Comparison of ENCODE assay signal across 11 cellular contexts in the genomic region with DNA sequence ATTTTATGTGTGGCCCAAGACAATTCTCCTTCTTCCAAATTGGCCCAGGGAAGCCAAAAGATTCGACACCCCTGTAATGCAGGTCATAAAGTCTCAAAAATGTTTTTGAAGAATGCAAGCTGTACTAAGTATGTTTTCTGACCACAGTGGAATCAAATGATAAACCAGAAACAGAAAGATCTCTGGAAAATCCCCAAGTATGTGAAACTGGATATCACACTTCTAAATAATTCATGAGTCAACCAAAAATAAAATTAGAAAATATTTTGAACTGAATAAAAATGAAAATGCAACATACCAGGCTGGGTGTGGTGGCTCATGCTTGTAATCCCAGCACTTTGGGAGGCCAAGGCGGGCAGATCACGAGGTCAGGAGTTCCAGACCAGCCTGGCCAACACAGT. TPM values are rescaled to one million over a fixed set of nuclear protein-coding genes. Genes with fewer than 3 reads are reported as not detected.
A peak's percentile ranks its signal among the peaks of the same experiment; 100 is the strongest.
DNase-seq lines count a peak whose midpoint lies in the region; ATAC-seq, FAIRE-seq and TF ChIP-seq lines count a peak whose summit lies in the region.
"Had no signal": no experiment of that assay in that cellular context is flagged by ENCODE, and none has a peak within 500 bp of the region (broad histone marks: within the 10 kb centered on the region; RNA-seq: fewer than 3 reads in every experiment).

No MANE protein-coding gene starts in this region.

- peaks cover 2% of the 10 kb centered on the region for H3K4me1 Mint-ChIP-seq in astrocyte (ENCODE audit: low read depth, unreplicated experiment)
- H3K4me1 Mint-ChIP-seq in MCF 10A (ENCODE audit: insufficient read depth, unreplicated experiment) = peaks cover 25% of the 10 kb centered on the region

- POLR2A ChIA-PET in MCF 10A (lab: Yijun Ruan, JAX) = interaction anchor here (1.2 kb wide), 1 partner anchor 32 kb away, joined by 5 read pairs; no protein-coding TSS in a partner anchor

- H3K27ac Mint-ChIP-seq in astrocyte (ENCODE audit: unreplicated experiment) (no peak overlapping the region), MCF 10A (ENCODE audit: low read depth, unreplicated experiment) (no peak overlapping the region)
- H3K27ac Mint-ChIP-seq: CD8-positive, alpha-beta T cell had no signal

- no peak for FAIRE-seq in astrocyte (lab: Jason Lieb, UNC)

- no peaks in the 10 kb centered on the region for H3K27me3 ChIP-seq in astrocyte (ENCODE audit: insufficient read depth, low read length)
- H3K27me3 ChIP-seq in lower lobe of right lung (ENCODE audit: low read depth) = no peaks in the 10 kb centered on the region

- H3K4me3 Mint-ChIP-seq in astrocyte (ENCODE audit: unreplicated experiment) (no peak overlapping the region), MCF 10A (ENCODE audit: unreplicated experiment) (no peak overlapping the region)
- H3K4me3 Mint-ChIP-seq: CD8-positive, alpha-beta T cell had no signal

- H3K9me3 Mint-ChIP-seq in astrocyte (ENCODE audit: unreplicated experiment) = peaks cover 10% of the 10 kb centered on the region
- H3K9me3 Mint-ChIP-seq in MCF 10A (ENCODE audit: unreplicated experiment) = peaks cover 10% of the 10 kb centered on the region
- H3K9me3 Mint-ChIP-seq: CD8-positive, alpha-beta T cell had no signal

- CTCF ChIA-PET in MCF 10A (lab: Yijun Ruan, JAX) = no interaction called here

- H3K4me2 ChIP-seq in astrocyte (ENCODE audit: low read length) = no peak overlapping the region

- no peaks in the 10 kb centered on the region for H3K36me3 Mint-ChIP-seq in astrocyte (ENCODE audit: low read depth, unreplicated experiment)
- H3K36me3 Mint-ChIP-seq in MCF 10A (ENCODE audit: insufficient read depth, unreplicated experiment) = no peaks in the 10 kb centered on the region
- H3K36me3 Mint-ChIP-seq: CD8-positive, alpha-beta T cell had no signal

- H3K27me3 Mint-ChIP-seq in astrocyte (ENCODE audit: low read depth, unreplicated experiment) = peaks cover 18% of the 10 kb centered on the region
- no peaks in the 10 kb centered on the region for H3K27me3 Mint-ChIP-seq in MCF 10A (ENCODE audit: insufficient read depth, unreplicated experiment)

- intact Hi-C loops in lower lobe of right lung (cut with DNase I) = no loop called here
- intact Hi-C loops in MCF 10A (cut with micrococcal nuclease) = no loop called here

- TF ChIP-seq CTCF in AG09309 (IDR thresholded peaks at IDR 0.05; ENCODE audit: control insufficient read depth, insufficient read depth, low read depth, low read length, missing control alignments) (no peak), HFF-Myc (IDR thresholded peaks at IDR 0.05; ENCODE audit: low read depth, low read length, missing control alignments) (no peak), astrocyte (IDR thresholded peaks at IDR 0.05; ENCODE audit: insufficient read depth, low read depth, low read length) (no peak), lower lobe of right lung (IDR thresholded peaks at IDR 0.05) (no peak), MCF 10A (IDR thresholded peaks at IDR 0.05; ENCODE audit: unreplicated experiment) (no peak)

- no peak overlapping the region for H3K4me3 ChIP-seq in AG09309 (ENCODE audit: control insufficient read depth, low read depth, low read length)
- no peak overlapping the region for H3K4me3 ChIP-seq in HFF-Myc (replicated peaks; ENCODE audit: low read depth, low read length)
- no peak overlapping the region for H3K4me3 ChIP-seq in astrocyte (ENCODE audit: insufficient read depth, low read depth, low read length)
- H3K4me3 ChIP-seq in lower lobe of right lung = no peak overlapping the region

- H3K79me2 ChIP-seq in astrocyte (ENCODE audit: insufficient read depth, low read length) = no peaks in the 10 kb centered on the region

- H3K27ac ChIP-seq in astrocyte (ENCODE audit: low read depth, low read length) (no peak overlapping the region), lower lobe of right lung (no peak overlapping the region)

- H3K9me3 ChIP-seq in astrocyte (ENCODE audit: insufficient read depth, low read depth, low read length) (no peaks in the 10 kb centered on the region), lower lobe of right lung (no peaks in the 10 kb centered on the region)

- H4K20me1 ChIP-seq in astrocyte (ENCODE audit: insufficient read depth, low read length) = no peaks in the 10 kb centered on the region

- H3K36me3 ChIP-seq in astrocyte (ENCODE audit: insufficient read depth, low read length) (no peaks in the 10 kb centered on the region), lower lobe of right lung (no peaks in the 10 kb centered on the region)

- DNase-seq in AG09309 (ENCODE audit: low read depth) = peak; percentile 65
- peak; percentile 59 for DNase-seq in HFF-Myc (ENCODE audit: extremely low read depth, low read depth)
- peak; percentile 78 for DNase-seq in astrocyte (ENCODE audit: low read depth)
- DNase-seq in lower lobe of right lung = no peak
- DNase-seq in KBM-7 = no peak
- no peak for DNase-seq in activated gamma-delta T cell (lab: John Stamatoyannopoulos, UW)
- no peak for DNase-seq in MCF 10A (ENCODE audit: unreplicated experiment)
- DNase-seq: CD8-positive, alpha-beta T cell; erythroblast; stimulated activated CD4-positive, alpha-beta T cell treated with anti-CD3 and anti-CD28 coated beads, Interleukin-4, amount 100 ng/mL, for 24 hours had no signal

- H3K4me1 ChIP-seq in astrocyte (ENCODE audit: insufficient read depth, low read length) = no peaks in the 10 kb centered on the region
- H3K4me1 ChIP-seq in lower lobe of right lung = peaks cover 7% of the 10 kb centered on the region

- no TSS peak for BruUV-seq in MCF 10A (replicated peaks; lab: Mats Ljungman, UMichigan)

- no peak overlapping the region for H2AFZ ChIP-seq in astrocyte (ENCODE audit: low read depth, low read length)

- H3K9ac ChIP-seq in astrocyte (ENCODE audit: low read length) = no peak overlapping the region

- in situ Hi-C loops in KBM-7 (cut with MboI; ENCODE audit: low pct_unique_long_range_greater_than_20kb, low sequenced_read_pairs) = no loop called here

- ATAC-seq in lower lobe of right lung (peak; percentile 21 to 22), GM21423 (IDR thresholded peaks at IDR 0.05; ENCODE audit: unreplicated experiment) (no peak)
- ATAC-seq: CD8-positive, alpha-beta T cell had no signal

RNA-seq across cellular contexts. Expression of a gene that starts 34.1 kb away (rescaled TPM):
- 56.8 and 67.1 TPM in 2 replicates for total RNA-seq in astrocyte
- total RNA-seq in lower lobe of right lung = 59.5 TPM
- total RNA-seq in MCF 10A (2022) = 116 and 125 TPM in 2 replicates

Comparison
In these comparisons a context has a peak if more than half of its experiments do, and no peak if none do; other contexts are left out.
1. DNase-seq: peak in AG09309 (single experiment), HFF-Myc (single experiment) and astrocyte (single experiment); none in lower lobe of right lung (single experiment), KBM-7 (single experiment), activated gamma-delta T cell (single experiment) and MCF 10A (single experiment).